11 cellular contexts compared by ENCODE assay signal in genomic region chr12:20601668-20602280, GRCh38.
A peak's percentile ranks its signal among the peaks of the same experiment; 100 is the strongest.
DNase-seq lines count a peak whose midpoint lies in the region; TF ChIP-seq lines count a peak whose summit lies in the region.
"Had no signal": no experiment of that assay in that cellular context is flagged by ENCODE, and none has a peak within 500 bp of the region (broad histone marks: within the 10 kb centered on the region; RNA-seq: fewer than 3 reads in every experiment).

No MANE protein-coding gene starts in this region.

- H3K9me3 ChIP-seq in OCI-LY3 (ENCODE audit: insufficient read depth, low read length) = no peaks in the 10 kb centered on the region

- no peak overlapping the region for H3K9ac ChIP-seq in OCI-LY3 (ENCODE audit: low read length)

- no peak overlapping the region for H3K27ac ChIP-seq in OCI-LY3 (ENCODE audit: low read length)

- no peaks in the 10 kb centered on the region for H3K9me3 Mint-ChIP-seq in progenitor cell of endocrine pancreas (ENCODE audit: low read depth)
- H3K9me3 Mint-ChIP-seq: T-helper 1 cell treated with Interleukin-12 subunit alpha and Interleukin-12 subunit beta and Interleukin-4 antibody, amounts not matched to agents 30 μg/mL and 1 μg/mL, for 36 hours had no signal

- H3K4me2 ChIP-seq in OCI-LY3 (ENCODE audit: low read length) = no peak overlapping the region

- DNase-seq in DMS 273 (lab: John Stamatoyannopoulos, UW; ENCODE audit: unreplicated experiment) (peak; percentile 50), DMS 273 treated with DMSO at 0.1 percent for 48 hours (lab: John Stamatoyannopoulos, UW) (no peak), fibroblast of mammary gland (ENCODE audit: low read depth) (peak; percentile 76), progenitor cell of endocrine pancreas (ENCODE audit: low spot score, unreplicated experiment) (no peak), CD1c-positive myeloid dendritic cell (ENCODE audit: extremely low spot score) (no peak), T1000 (lab: John Stamatoyannopoulos, UW) (no peak)
- DNase-seq in stimulated activated naive CD4-positive, alpha-beta T cell treated with Interleukin-2 at 50 U/mL for 16 hours (lab: John Stamatoyannopoulos, UW) = no peak

- no peaks in the 10 kb centered on the region for H4K20me1 ChIP-seq in OCI-LY3 (ENCODE audit: insufficient read depth, low read length)

- no peaks in the 10 kb centered on the region for H3K4me1 ChIP-seq in OCI-LY3 (ENCODE audit: low read length)

- no peak overlapping the region for H2AFZ ChIP-seq in OCI-LY3 (ENCODE audit: low read depth, low read length)

- no peak overlapping the region for H3K4me3 Mint-ChIP-seq in progenitor cell of endocrine pancreas (ENCODE audit: low read depth)
- H3K4me3 Mint-ChIP-seq: B cell; T-helper 1 cell treated with Interleukin-12 subunit alpha and Interleukin-12 subunit beta and Interleukin-4 antibody, amounts not matched to agents 30 μg/mL and 1 μg/mL, for 36 hours had no signal

- no peaks in the 10 kb centered on the region for H3K36me3 ChIP-seq in OCI-LY3 (replicated peaks; ENCODE audit: low read depth, low read length)

- peaks cover 11% of the 10 kb centered on the region; the same call in 1 of the 2 replicates for H3K27me3 ChIP-seq in OCI-LY3 (ENCODE audit: low read depth, low read length)

- H3K4me3 ChIP-seq in OCI-LY3 (ENCODE audit: low read length) (no peak overlapping the region), fibroblast of mammary gland (ENCODE audit: control insufficient read depth, low read depth, low read length) (no peak overlapping the region)
- H3K4me3 ChIP-seq: skin epidermis had no signal

- H3K27me3 Mint-ChIP-seq in progenitor cell of endocrine pancreas = no peaks in the 10 kb centered on the region
- H3K27me3 Mint-ChIP-seq: B cell had no signal

- TF ChIP-seq CTCF in OCI-LY3 (IDR thresholded peaks at IDR 0.05; ENCODE audit: low read depth, low read length) (peak; percentile 59), fibroblast of mammary gland (conservative IDR thresholded peaks at IDR 0.05; ENCODE audit: control insufficient read depth, insufficient read depth, low read depth, low read length) (peak; percentile 49), progenitor cell of endocrine pancreas (IDR thresholded peaks at IDR 0.05; ENCODE audit: unreplicated experiment) (peak; percentile 85)

- no peaks in the 10 kb centered on the region for H3K79me2 ChIP-seq in OCI-LY3 (ENCODE audit: low read length)

- H3K36me3 Mint-ChIP-seq in progenitor cell of endocrine pancreas (ENCODE audit: insufficient read depth) = peaks cover 2% of the 10 kb centered on the region

- peaks cover 4% of the 10 kb centered on the region for H3K4me1 Mint-ChIP-seq in progenitor cell of endocrine pancreas (ENCODE audit: low read depth)
- H3K4me1 Mint-ChIP-seq: B cell had no signal

- H3K27ac Mint-ChIP-seq in progenitor cell of endocrine pancreas = no peak overlapping the region
- H3K27ac Mint-ChIP-seq: B cell; T-helper 1 cell treated with Interleukin-12 subunit alpha and Interleukin-12 subunit beta and Interleukin-4 antibody, amounts not matched to agents 30 μg/mL and 1 μg/mL, for 36 hours had no signal

Comparison
In these comparisons a context has a peak if more than half of its experiments do, and no peak if none do; other contexts are left out.
1. DNase-seq: peak in DMS 273 (single experiment) and fibroblast of mammary gland (single experiment); none in DMS 273 treated with DMSO at 0.1 percent for 48 hours (single experiment), progenitor cell of endocrine pancreas (single experiment), CD1c-positive myeloid dendritic cell (single experiment), T1000 (single experiment) and stimulated activated naive CD4-positive, alpha-beta T cell treated with Interleukin-2 at 50 U/mL for 16 hours (single experiment).
2. Peak in every context shown above with its lines, with median percentiles within 50 percentile points of each other: CTCF ChIP-seq.